In genomic region chr10:6046458-6047325, GRCh38 we compare ENCODE assay signal across 24 cellular contexts. TPM values are rescaled to one million over a fixed set of nuclear protein-coding genes. Genes with fewer than 3 reads are reported as not detected.
A peak's percentile ranks its signal among the peaks of the same experiment; 100 is the strongest.
DNase-seq lines count a peak whose midpoint lies in the region; ATAC-seq lines count a peak whose summit lies in the region.
"Had no signal": no experiment of that assay in that cellular context is flagged by ENCODE, and none has a peak within 500 bp of the region (broad histone marks: within the 10 kb centered on the region; RNA-seq: fewer than 3 reads in every experiment).

No MANE protein-coding gene starts in this region.

- CTCF ChIA-PET in CD4-positive, alpha-beta memory T cell (lab: Charles Lee; ENCODE audit: partially characterized antibody), result interaction anchor here (6.5 to 8.7 kb wide), 2 partner anchors 32 to 40 kb away, joined by 84 to 106 read pairs; no protein-coding TSS in a partner anchor

- peaks cover 83% of the 10 kb centered on the region for H3K4me1 ChIP-seq in CD4-positive, alpha-beta memory T cell (ENCODE audit: insufficient read depth, low read length)

- peaks cover 8 to 26% of the 10 kb centered on the region in 2 donors for H3K36me3 Mint-ChIP-seq in CD4-positive, alpha-beta memory T cell
- H3K36me3 Mint-ChIP-seq in activated T-cell treated with anti-CD3 and anti-CD28 coated beads, Interleukin-2, amount 50 U/mL, for 72 hours (ENCODE audit: insufficient read depth in 2 of 2), result peaks cover 36 to 70% of the 10 kb centered on the region in 2 donors
- H3K36me3 Mint-ChIP-seq in naive B cell, result no peaks in the 10 kb centered on the region

- no peaks in the 10 kb centered on the region for H3K9me3 ChIP-seq in CD4-positive, alpha-beta memory T cell (ENCODE audit: control insufficient read depth in 1 of 2, low read length in 2 of 2)
- H3K9me3 ChIP-seq: vagina had no signal

- H3K36me3 ChIP-seq in CD4-positive, alpha-beta memory T cell (ENCODE audit: insufficient read depth, low read length), result no peaks in the 10 kb centered on the region
- H3K36me3 ChIP-seq: vagina had no signal

- intact Hi-C loops in CD4-positive, alpha-beta memory T cell (cut with micrococcal nuclease), result no loop called here
- intact Hi-C loops in posterior vena cava (cut with DNase I), result no loop called here

- H3K27me3 Mint-ChIP-seq in CD4-positive, alpha-beta memory T cell, result no peaks in the 10 kb centered on the region
- H3K27me3 Mint-ChIP-seq in activated T-cell treated with anti-CD3 and anti-CD28 coated beads, Interleukin-2, amount 50 U/mL, for 72 hours (ENCODE audit: low read depth), result no peaks in the 10 kb centered on the region
- no peaks in the 10 kb centered on the region for H3K27me3 Mint-ChIP-seq in naive B cell

- no peak overlapping the region for H3K27ac ChIP-seq in CD4-positive, alpha-beta memory T cell (ENCODE audit: low read depth, low read length)
- H3K27ac ChIP-seq: vagina had no signal

- ATAC-seq in activated T-cell treated with anti-CD3 and anti-CD28 coated beads, Interleukin-2, amount 50 U/mL, for 72 hours (replicated peaks in 1 of 2), result no peak
- no peak for ATAC-seq in naive B cell (ENCODE audit: low read depth in 2 of 2)

- peak; percentile 61 for DNase-seq in activated CD8-positive, alpha-beta memory T cell treated with anti-CD3 and anti-CD28 coated beads for 24 hours
- no peak for DNase-seq in activated CD8-positive, alpha-beta memory T cell treated with anti-CD3 and anti-CD28 coated beads, Interleukin-2, amount 50 U/mL, for 4 hours
- no peak for DNase-seq in CD4-positive, alpha-beta memory T cell
- peak in 1 of 2 donors; percentile 5 for DNase-seq in activated T-cell treated with anti-CD3 and anti-CD28 coated beads, Interleukin-2, amount 50 U/mL, for 72 hours
- DNase-seq in naive B cell (no peak), posterior vena cava (ENCODE audit: low spot score) (no peak), NOMO-1 (lab: John Stamatoyannopoulos, UW; ENCODE audit: unreplicated experiment in 2 of 2) (no peak), NCI-H748 (lab: John Stamatoyannopoulos, UW; ENCODE audit: unreplicated experiment) (no peak)
- DNase-seq: CD8-positive, alpha-beta memory T cell; central memory CD4-positive, alpha-beta T cell; DND-41; hippocampal formation; IMR-90; kidney; mesendoderm; MM.1S; NCI-H1694 treated with DMSO at 0.1 percent for 48 hours; NCI-H345; retina; SHP77 had no signal

- peak overlapping the region; percentile 35 to 84 (median 77) for H3K27ac Mint-ChIP-seq in CD4-positive, alpha-beta memory T cell
- peak overlapping the region; percentile 99 for H3K27ac Mint-ChIP-seq in activated T-cell treated with anti-CD3 and anti-CD28 coated beads, Interleukin-2, amount 50 U/mL, for 72 hours
- H3K27ac Mint-ChIP-seq in naive B cell, result peak overlapping the region; percentile 71 to 92 (median 86)

- no peak overlapping the region for H3K4me3 ChIP-seq in CD4-positive, alpha-beta memory T cell (ENCODE audit: low read length in 2 of 2)
- H3K4me3 ChIP-seq: vagina had no signal

- H3K4me1 Mint-ChIP-seq in CD4-positive, alpha-beta memory T cell, result peaks cover 53 to 97% (median 74%) of the 10 kb centered on the region in 4 donors
- peaks cover 94% of the 10 kb centered on the region for H3K4me1 Mint-ChIP-seq in activated T-cell treated with anti-CD3 and anti-CD28 coated beads, Interleukin-2, amount 50 U/mL, for 72 hours (ENCODE audit: low read depth)
- H3K4me1 Mint-ChIP-seq in naive B cell, result peaks cover 61 to 76% (median 73%) of the 10 kb centered on the region in 3 donors
- H3K4me1 Mint-ChIP-seq: neural crest cell had no signal

- no peaks in the 10 kb centered on the region for H3K9me3 Mint-ChIP-seq in CD4-positive, alpha-beta memory T cell
- H3K9me3 Mint-ChIP-seq in activated T-cell treated with anti-CD3 and anti-CD28 coated beads, Interleukin-2, amount 50 U/mL, for 72 hours, result no peaks in the 10 kb centered on the region
- H3K9me3 Mint-ChIP-seq in naive B cell, result no peaks in the 10 kb centered on the region
- H3K9me3 Mint-ChIP-seq: CD8-positive, alpha-beta memory T cell; neural crest cell had no signal

- H3K27me3 ChIP-seq in CD4-positive, alpha-beta memory T cell (ENCODE audit: insufficient read depth, low read length), result no peaks in the 10 kb centered on the region
- H3K27me3 ChIP-seq: vagina had no signal

- H3K4me3 Mint-ChIP-seq in CD4-positive, alpha-beta memory T cell, result peak overlapping the region in 7 of 8 donors; percentile 45 to 84 (median 77)
- H3K4me3 Mint-ChIP-seq in activated T-cell treated with anti-CD3 and anti-CD28 coated beads, Interleukin-2, amount 50 U/mL, for 72 hours, result peak overlapping the region; percentile 81 to 94
- H3K4me3 Mint-ChIP-seq in naive B cell, result peak overlapping the region in 4 of 8 donors; percentile 56 to 80 (median 73)
- H3K4me3 Mint-ChIP-seq: neural crest cell had no signal

- POLR2A ChIA-PET in CD4-positive, alpha-beta memory T cell (lab: Charles Lee; ENCODE audit: partially characterized antibody), result interaction anchor here (0.9 to 10.0 kb wide), 5 partner anchors 10 to 40 kb away, joined by 3 to 169 read pairs (median 6); no protein-coding TSS in a partner anchor

RNA-seq across cellular contexts. Expression of gene IL2RA, which starts 15.5 kb away (rescaled TPM):
- total RNA-seq in CD4-positive, alpha-beta memory T cell, result 10 to 100 TPM; 15.1 to 17.1 TPM
- polyA plus RNA-seq in CD4-positive, alpha-beta memory T cell, result 10 to 100 TPM; 23.7 to 29.9 TPM
- 1,000 to 10,000 TPM in 1 of 2 donors, 100 to 1,000 TPM in 1; 848 to 1,110 TPM for total RNA-seq in activated T-cell treated with anti-CD3 and anti-CD28 coated beads, Interleukin-2, amount 50 U/mL, for 72 hours
- polyA plus RNA-seq in naive B cell (ENCODE audit: low read depth in 6 of 6), result 1 to 10 TPM; 1.8 to 9.2 (median 4.7) TPM
- 1 to 10 TPM in 1 of 2 donors, under 1 TPM in 1; 0.81 to 6.4 TPM for total RNA-seq in posterior vena cava
- total RNA-seq: fibroblast of villous mesenchyme, H4, IMR-90, neural crest cell, vagina had no signal
- polyA plus RNA-seq: IMR-90 had no signal

RNA-seq across cellular contexts. Expression of gene RBM17, which starts 42.1 kb away (rescaled TPM):
- 100 to 1,000 TPM; 117 to 125 TPM for total RNA-seq in CD4-positive, alpha-beta memory T cell
- 100 to 1,000 TPM in 1 of 2 donors, 10 to 100 TPM in 1; 46.3 to 104 TPM for polyA plus RNA-seq in CD4-positive, alpha-beta memory T cell
- 100 to 1,000 TPM; 156 to 200 TPM for total RNA-seq in activated T-cell treated with anti-CD3 and anti-CD28 coated beads, Interleukin-2, amount 50 U/mL, for 72 hours
- 100 to 1,000 TPM in 1 of 6 donors, 10 to 100 TPM in 5; 50.4 to 118 (median 89.6) TPM for polyA plus RNA-seq in naive B cell (ENCODE audit: low read depth in 6 of 6)
- total RNA-seq in posterior vena cava, result 10 to 100 TPM; 58.9 to 68.3 TPM

Comparison
In these comparisons a context has a peak if more than half of its experiments do, and no peak if none do; other contexts are left out.
1. RNA of gene IL2RA, which starts 15.5 kb away (total RNA-seq): 848 to 1,110 TPM in activated T-cell treated with anti-CD3 and anti-CD28 coated beads, Interleukin-2, amount 50 U/mL, for 72 hours; 15.1 to 17.1 TPM in CD4-positive, alpha-beta memory T cell and 0.81 to 6.4 TPM in posterior vena cava; every median in the first group is over 10 times any median in the second.
2. Peak in every context shown above with its lines, with median percentiles within 50 percentile points of each other: H3K27ac Mint-ChIP-seq.